Comparison of ENCODE assay signal across 14 cellular contexts in genomic region chr2:207231106-207231860, GRCh38.
DNase-seq lines count a peak whose midpoint lies in the region; ATAC-seq and TF ChIP-seq lines count a peak whose summit lies in the region.
"Had no signal": no experiment of that assay in that cellular context is flagged by ENCODE, and none has a peak within 500 bp of the region (broad histone marks: within the 10 kb centered on the region; RNA-seq: fewer than 3 reads in every experiment).

No MANE protein-coding gene starts in this region.

- ATAC-seq in HG02763 (IDR thresholded peaks at IDR 0.05; ENCODE audit: unreplicated experiment), result no peak
- ATAC-seq: effector memory CD8-positive, alpha-beta T cell; gastroesophageal sphincter had no signal

- peak; percentile 26 for DNase-seq in AG20443 (ENCODE audit: low spot score)
- peak; percentile 58 for DNase-seq in ELR (ENCODE audit: low read depth)
- DNase-seq in astrocyte of the hippocampus (ENCODE audit: low read depth, low spot score), result peak; percentile 64
- DNase-seq in midbrain (lab: John Stamatoyannopoulos, UW), result no peak
- DNase-seq in WERI-Rb-1, result no peak
- no peak for DNase-seq in erythroblast (lab: John Stamatoyannopoulos, UW)
- DNase-seq: effector memory CD8-positive, alpha-beta T cell; SJCRH30; stimulated activated CD4-positive, alpha-beta T cell treated with anti-CD3 and anti-CD28 coated beads, Interleukin-2, amount 100 ng/mL, for 48 hours had no signal

- H4K20me1 ChIP-seq in neural cell (ENCODE audit: insufficient read depth), result no peaks in the 10 kb centered on the region

- no peak for TF ChIP-seq EP300 in neural cell (conservative IDR thresholded peaks at IDR 0.05; ENCODE audit: poor library complexity, severe bottlenecking)

- H3K4me2 ChIP-seq in neural cell (ENCODE audit: low read length), result no peak overlapping the region

- no peak for TF ChIP-seq POLR2A in erythroblast (IDR thresholded peaks at IDR 0.05; ENCODE audit: low read length)

- no peaks in the 10 kb centered on the region for H3K79me2 ChIP-seq in neural cell (replicated peaks; ENCODE audit: insufficient read depth, low read length)

- H3F3A ChIP-seq in neural cell (ENCODE audit: insufficient read depth, low read length, poor library complexity, severe bottlenecking), result no peaks in the 10 kb centered on the region

- H3K36me3 ChIP-seq in neural cell (ENCODE audit: insufficient read depth, low read length) (no peaks in the 10 kb centered on the region), WERI-Rb-1 (no peaks in the 10 kb centered on the region)
- H3K36me3 ChIP-seq: gastroesophageal sphincter, SJCRH30 had no signal

- H3K27me3 ChIP-seq in neural cell (ENCODE audit: insufficient read depth, low read depth, low read length) (no peaks in the 10 kb centered on the region), WERI-Rb-1 (ENCODE audit: insufficient read depth, low read depth, severe bottlenecking) (no peaks in the 10 kb centered on the region)
- H3K27me3 ChIP-seq: gastroesophageal sphincter, SJCRH30 had no signal

- no peak overlapping the region for H2AFZ ChIP-seq in neural cell (ENCODE audit: low read depth, low read length)

- H3K9me3 ChIP-seq in neural cell (ENCODE audit: low read length) (no peaks in the 10 kb centered on the region), WERI-Rb-1 (ENCODE audit: severe bottlenecking) (no peaks in the 10 kb centered on the region)
- H3K9me3 ChIP-seq: gastroesophageal sphincter, SJCRH30 had no signal

- TF ChIP-seq RAD21 in neural cell (conservative IDR thresholded peaks at IDR 0.05), result no peak

- no peak overlapping the region for H3K9ac ChIP-seq in neural cell (ENCODE audit: low read length)

- no peak overlapping the region for H3K4me3 ChIP-seq in neural cell (ENCODE audit: low read length)
- no peak overlapping the region for H3K4me3 ChIP-seq in WERI-Rb-1 (ENCODE audit: low read depth, low read length)
- H3K4me3 ChIP-seq: gastroesophageal sphincter, SJCRH30 had no signal

- TF ChIP-seq CTCF in neural cell (IDR thresholded peaks at IDR 0.05; ENCODE audit: poor library complexity, severe bottlenecking), result no peak
- TF ChIP-seq CTCF in WERI-Rb-1 (IDR thresholded peaks at IDR 0.05; ENCODE audit: low read depth, low read length), result no peak

- no peaks in the 10 kb centered on the region for H3K9me2 ChIP-seq in neural cell (ENCODE audit: insufficient read depth, low read length)

- peak overlapping the region; percentile 50 for H3K27ac ChIP-seq in neural cell (ENCODE audit: low read length)
- H3K27ac ChIP-seq in WERI-Rb-1, result no peak overlapping the region
- H3K27ac ChIP-seq: C4-2B, gastroesophageal sphincter, SJCRH30, VCaP had no signal

TF ChIP-seq in neural cell, 6 proteins besides CTCF, POLR2A, EP300 and RAD21:
- TF ChIP-seq, protein P1, sequence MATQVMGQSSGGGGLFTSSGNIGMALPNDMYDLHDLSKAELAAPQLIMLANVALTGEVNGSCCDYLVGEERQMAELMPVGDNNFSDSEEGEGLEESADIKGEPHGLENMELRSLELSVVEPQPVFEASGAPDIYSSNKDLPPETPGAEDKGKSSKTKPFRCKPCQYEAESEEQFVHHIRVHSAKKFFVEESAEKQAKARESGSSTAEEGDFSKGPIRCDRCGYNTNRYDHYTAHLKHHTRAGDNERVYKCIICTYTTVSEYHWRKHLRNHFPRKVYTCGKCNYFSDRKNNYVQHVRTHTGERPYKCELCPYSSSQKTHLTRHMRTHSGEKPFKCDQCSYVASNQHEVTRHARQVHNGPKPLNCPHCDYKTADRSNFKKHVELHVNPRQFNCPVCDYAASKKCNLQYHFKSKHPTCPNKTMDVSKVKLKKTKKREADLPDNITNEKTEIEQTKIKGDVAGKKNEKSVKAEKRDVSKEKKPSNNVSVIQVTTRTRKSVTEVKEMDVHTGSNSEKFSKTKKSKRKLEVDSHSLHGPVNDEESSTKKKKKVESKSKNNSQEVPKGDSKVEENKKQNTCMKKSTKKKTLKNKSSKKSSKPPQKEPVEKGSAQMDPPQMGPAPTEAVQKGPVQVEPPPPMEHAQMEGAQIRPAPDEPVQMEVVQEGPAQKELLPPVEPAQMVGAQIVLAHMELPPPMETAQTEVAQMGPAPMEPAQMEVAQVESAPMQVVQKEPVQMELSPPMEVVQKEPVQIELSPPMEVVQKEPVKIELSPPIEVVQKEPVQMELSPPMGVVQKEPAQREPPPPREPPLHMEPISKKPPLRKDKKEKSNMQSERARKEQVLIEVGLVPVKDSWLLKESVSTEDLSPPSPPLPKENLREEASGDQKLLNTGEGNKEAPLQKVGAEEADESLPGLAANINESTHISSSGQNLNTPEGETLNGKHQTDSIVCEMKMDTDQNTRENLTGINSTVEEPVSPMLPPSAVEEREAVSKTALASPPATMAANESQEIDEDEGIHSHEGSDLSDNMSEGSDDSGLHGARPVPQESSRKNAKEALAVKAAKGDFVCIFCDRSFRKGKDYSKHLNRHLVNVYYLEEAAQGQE (IDR thresholded peaks at IDR 0.05; ENCODE audit: borderline replicate concordance), result no peak
- TF ChIP-seq EZH2 (IDR thresholded peaks at IDR 0.05; ENCODE audit: borderline replicate concordance, insufficient read depth, low read length, poor library complexity, severe bottlenecking) (no peak), SMC3 (conservative IDR thresholded peaks at IDR 0.05; ENCODE audit: poor library complexity) (no peak), POLR2AphosphoS5 (IDR thresholded peaks at IDR 0.05) (no peak), MXI1 (conservative IDR thresholded peaks at IDR 0.05; ENCODE audit: poor library complexity, severe bottlenecking) (no peak), TAF1 (IDR thresholded peaks at IDR 0.05; ENCODE audit: low read depth) (no peak)

Comparison
In these comparisons a context has a peak if more than half of its experiments do, and no peak if none do; other contexts are left out.
1. DNase-seq: peak in AG20443 (single experiment), ELR (single experiment) and astrocyte of the hippocampus (single experiment); none in midbrain (single experiment), WERI-Rb-1 (single experiment) and erythroblast (0 of 2).